8 cellular contexts compared by ENCODE assay signal in genomic region chr10:101587725-101588614, GRCh38. TPM values are rescaled to one million over a fixed set of nuclear protein-coding genes. Genes with fewer than 3 reads are reported as not detected.
DNase-seq lines count a peak whose midpoint lies in the region; ATAC-seq and TF ChIP-seq lines count a peak whose summit lies in the region.

TSS of gene DPCD (plus strand) at chr10:101588321. CDS start at chr10:101588337, 16 bp downstream.
TSS of gene POLL (minus strand) at chr10:101588257. CDS start at chr10:101587360, 897 bp downstream.

- POLR2A ChIA-PET in AG04450 (lab: Yijun Ruan, JAX): interaction anchor here (0.6 to 1.6 kb wide), 5 partner anchors 10 to 231 kb away, joined by 3 to 7 read pairs (median 3); partner anchors contain the start of gene OGA

- no peaks in the 10 kb centered on the region for H4K20me1 ChIP-seq in smooth muscle cell (ENCODE audit: low read depth)

- CTCF ChIA-PET in AG04450 (lab: Charles Lee): interaction anchor here (0.5 to 7.0 kb wide), 7 partner anchors 15 to 590 kb away, joined by 3 to 38 read pairs (median 5); no protein-coding TSS in a partner anchor

- DNase-seq in AG04450 (ENCODE audit: low read depth, low spot score): peak; percentile 81
- DNase-seq in NCI-H2227 (lab: John Stamatoyannopoulos, UW; ENCODE audit: unreplicated experiment): peak; percentile 95
- peak; percentile 83 to 90 (median 86) for DNase-seq in activated CD4-positive, CD25-positive, alpha-beta regulatory T cell (lab: John Stamatoyannopoulos, UW)
- DNase-seq in caudate nucleus (lab: John Stamatoyannopoulos, UW): peak; percentile 30 to 97 (median 90)
- peak; percentile 98 for DNase-seq in iPS-NIHi7 (ENCODE audit: extremely low spot score)
- DNase-seq in smooth muscle cell (lab: John Stamatoyannopoulos, UW; ENCODE audit: unreplicated experiment): peak; percentile 76

- H3K9me3 ChIP-seq in AG04450 (ENCODE audit: control insufficient read depth, insufficient read depth, low read length) (peaks cover 3% of the 10 kb centered on the region; the same call in 1 of the 2 replicates), smooth muscle cell (replicated peaks; ENCODE audit: low read depth) (no peaks in the 10 kb centered on the region)

- H3K27me3 ChIP-seq in AG04450 (ENCODE audit: control insufficient read depth, insufficient read depth, low read length) (no peaks in the 10 kb centered on the region), smooth muscle cell (ENCODE audit: low read depth) (no peaks in the 10 kb centered on the region)

- peak within 1 kb of the TSS; percentile 75 for H3K9ac ChIP-seq in smooth muscle cell (ENCODE audit: low read depth)

- TF ChIP-seq CTCF in AG04450 (IDR thresholded peaks at IDR 0.05; ENCODE audit: low read depth, low read length) (no peak), smooth muscle cell (IDR thresholded peaks at IDR 0.05; ENCODE audit: borderline replicate concordance, insufficient read depth, poor library complexity, severe bottlenecking) (no peak)

- WGBS in smooth muscle cell (ENCODE audit: low lambda C conversion rate): 1% methylated on average over 48 of the region's 48 CpGs

- peak; percentile 91 for ATAC-seq in GM18873 (IDR thresholded peaks at IDR 0.05; ENCODE audit: low FRiP score, unreplicated experiment)
- ATAC-seq in HG03135 (IDR thresholded peaks at IDR 0.05; ENCODE audit: unreplicated experiment): peak; percentile 93

- no peaks in the 10 kb centered on the region for H3K36me3 ChIP-seq in smooth muscle cell (ENCODE audit: low read depth)

- H3K79me2 ChIP-seq in smooth muscle cell (ENCODE audit: low read depth): peaks cover 4% of the 10 kb centered on the region

- peak within 1 kb of the TSS; percentile 99 for H3K4me3 ChIP-seq in AG04450 (ENCODE audit: low read depth, low read length)
- peak within 1 kb of the TSS; percentile 91 for H3K4me3 ChIP-seq in smooth muscle cell

- peak within 1 kb of the TSS; percentile 97 for H3K4me2 ChIP-seq in smooth muscle cell

- peak within 1 kb of the TSS; percentile 92 for H2AFZ ChIP-seq in smooth muscle cell (ENCODE audit: low read depth)

- no peaks in the 10 kb centered on the region for H3F3A ChIP-seq in smooth muscle cell (ENCODE audit: low read depth)

- H3K4me1 ChIP-seq in smooth muscle cell (ENCODE audit: low read depth): peaks cover 12% of the 10 kb centered on the region

- H3K27ac ChIP-seq in AG04450 (ENCODE audit: low read depth, low read length) (no peak within 1 kb of the TSS), caudate nucleus (ENCODE audit: low read depth, low read length) (no peak within 1 kb of the TSS), smooth muscle cell (ENCODE audit: low read depth) (peak within 1 kb of the TSS; percentile 62)

RNA-seq across cellular contexts. Expression of gene DPCD, which starts in this region (rescaled TPM):
- polyA plus RNA-seq in AG04450 (2011; rRNA removed) (49.7 and 51.1 TPM in 2 replicates), smooth muscle cell (106 and 116 TPM in 2 replicates)
- 17.0 and 20.1 TPM in 2 replicates for polyA minus RNA-seq in AG04450 (2011; rRNA and poly(A)+ RNA removed)
- total RNA-seq in smooth muscle cell: 94.4 and 150 TPM in 2 replicates

RNA-seq across cellular contexts. Expression of gene POLL, which starts in this region (rescaled TPM):
- polyA plus RNA-seq in AG04450 (2011; rRNA removed) (14.8 and 16.4 TPM in 2 replicates), smooth muscle cell (15.1 and 18.1 TPM in 2 replicates)
- polyA minus RNA-seq in AG04450 (2011; rRNA and poly(A)+ RNA removed): 30.1 and 44.0 TPM in 2 replicates
- 9.9 and 14.6 TPM in 2 replicates for total RNA-seq in smooth muscle cell
